In genomic region chr1:17440074-17440826, GRCh38 we compare ENCODE assay signal across 8 cellular contexts. TPM values are rescaled to one million over a fixed set of nuclear protein-coding genes. Genes with fewer than 3 reads are reported as not detected.
DNase-seq lines count a peak whose midpoint lies in the region; ATAC-seq, FAIRE-seq and TF ChIP-seq lines count a peak whose summit lies in the region.

No MANE protein-coding gene starts in this region.

- intact Hi-C loops in Panc1 (cut with micrococcal nuclease; ENCODE audit: unreplicated experiment): no loop called here

- H3K4me2 ChIP-seq in parathyroid adenoma (ENCODE audit: low read length): peak overlapping the region; percentile 91

- no peak for FAIRE-seq in frontal cortex (lab: Jason Lieb, UNC)

- H3K9me3 ChIP-seq in Panc1 (ENCODE audit: control insufficient read depth, insufficient read depth, low read depth, low read length) (no peaks in the 10 kb centered on the region), parathyroid adenoma (ENCODE audit: control insufficient read depth, low read length) (no peaks in the 10 kb centered on the region)

- H3K27me3 ChIP-seq in Panc1 (ENCODE audit: control insufficient read depth, insufficient read depth, low read length) (no peaks in the 10 kb centered on the region), parathyroid adenoma (ENCODE audit: control insufficient read depth, insufficient read depth, low read length) (no peaks in the 10 kb centered on the region)

- no peak for ATAC-seq in Panc1

- H3K79me2 ChIP-seq in parathyroid adenoma: no peaks in the 10 kb centered on the region

- H3K4me3 ChIP-seq in Panc1 (ENCODE audit: low read depth in 2 of 2, low read length in 2 of 2) (peak overlapping the region; percentile 67 to 81), epithelial cell of proximal tubule (ENCODE audit: low read depth, low read length) (peak overlapping the region; percentile 65), parathyroid adenoma (ENCODE audit: low read depth, low read length) (peak overlapping the region; percentile 49)

- H3K36me3 ChIP-seq in Panc1 (ENCODE audit: control insufficient read depth, insufficient read depth, low read length) (peaks cover 2% of the 10 kb centered on the region; the same call in 1 of the 2 replicates), parathyroid adenoma (ENCODE audit: control insufficient read depth, insufficient read depth, low read length) (no peaks in the 10 kb centered on the region)

- no peak for TF ChIP-seq CTCF in Panc1 (IDR thresholded peaks at IDR 0.05)
- no peak for TF ChIP-seq CTCF in epithelial cell of proximal tubule (conservative IDR thresholded peaks at IDR 0.05; ENCODE audit: low read depth, low read length)
- TF ChIP-seq CTCF in parathyroid adenoma (IDR thresholded peaks at IDR 0.05): no peak

- no peak overlapping the region for H3K9ac ChIP-seq in parathyroid adenoma

- peak overlapping the region; percentile 93 for H3K27ac ChIP-seq in Panc1 (ENCODE audit: low read length)
- H3K27ac ChIP-seq in parathyroid adenoma: peak overlapping the region; percentile 51

- POLR2A ChIA-PET in Panc1 (lab: Charles Lee): interaction anchor here (0.6 kb wide), 1 partner anchor 843 kb away, joined by 3 read pairs; no protein-coding TSS in a partner anchor

- DNase-seq in G401 (ENCODE audit: low spot score) (peak; percentile 25), Panc1 (ENCODE audit: low read depth, low spot score) (no peak), epithelial cell of proximal tubule (ENCODE audit: low read depth) (no peak), inferior parietal cortex (ENCODE audit: extremely low spot score) (no peak), DMS114 treated with DMSO at 0.1 percent for 48 hours (lab: John Stamatoyannopoulos, UW; ENCODE audit: unreplicated experiment) (no peak), frontal cortex (ENCODE audit: low spot score in 2 of 2) (no peak), HuH-7.5 (ENCODE audit: low spot score) (no peak)

- H2AFZ ChIP-seq in parathyroid adenoma: peak overlapping the region; percentile 81

- H3K4me1 ChIP-seq in Panc1 (ENCODE audit: control insufficient read depth, insufficient read depth, low read length) (peaks cover 34% of the 10 kb centered on the region), parathyroid adenoma (no peaks in the 10 kb centered on the region)

- CTCF ChIA-PET in Panc1 (lab: Charles Lee): interaction anchor here (0.5 to 0.7 kb wide), 2 partner anchors 16 to 171 kb away, joined by 6 to 12 read pairs; no protein-coding TSS in a partner anchor

- in situ Hi-C loops in G401 (cut with HindIII; ENCODE audit: low sequenced_read_pairs) (no loop called here), Panc1 (cut with HindIII; ENCODE audit: low pct_unique_long_range_greater_than_20kb, low sequenced_read_pairs) (no loop called here)

- TSS peak; percentile 85 for BruUV-seq in Panc1 (replicated peaks; lab: Mats Ljungman, UMichigan)

RNA-seq across cellular contexts. Expression of gene RCC2, which starts 0.8 kb away (rescaled TPM):
- total RNA-seq in G401 (2014; rRNA removed; shearing (Covaris generic)): 120 and 129 TPM in 2 replicates
- total RNA-seq in Panc1 (2021; ENCODE audit: unreplicated experiment) (116 TPM), epithelial cell of proximal tubule (106 and 135 TPM in 2 replicates), frontal cortex (27.7 TPM)
- polyA plus RNA-seq in Panc1 (2012; ENCODE audit: insufficient read length): 106 TPM
